ENCODE assay signal across 23 cellular contexts in genomic region chr12:1827806-1828805, GRCh38. TPM values are rescaled to one million over a fixed set of nuclear protein-coding genes. Genes with fewer than 3 reads are reported as not detected.
"Had no signal": no experiment of that assay in that cellular context is flagged by ENCODE, and none has a peak within 500 bp of the region (broad histone marks: within the 10 kb centered on the region; RNA-seq: fewer than 3 reads in every experiment).

No MANE protein-coding gene starts in this region.

- H3K36me3 ChIP-seq: cardiac muscle cell, neutrophil, pancreas, thoracic aorta had no signal

- H3K27ac ChIP-seq: cardiac muscle cell, neutrophil, pancreas, thoracic aorta had no signal

- H3K27me3 ChIP-seq: pancreas had no signal

- ATAC-seq: activated CD4-positive, CD25-positive, alpha-beta regulatory T cell treated with anti-CD3 and anti-CD28 coated beads, Interleukin-2, amount 50 U/mL, for 24 hours; activated T-cell treated with anti-CD3 and anti-CD28 coated beads, Interleukin-2, amount 50 U/mL, for 4 hours; left ventricle myocardium superior; naive thymus-derived CD4-positive, alpha-beta T cell; pancreas; SK-N-SH treated with all-trans-retinoic acid at 6 μM for 48 hours had no signal

- DNase-seq: activated CD4-positive, alpha-beta T cell treated with anti-CD3 and anti-CD28 coated beads, Interleukin-2, amount 10 ng/mL, durations not matched to agents 7 days and 5 days; activated CD8-positive, alpha-beta memory T cell treated with anti-CD3 and anti-CD28 coated beads, Interleukin-2, amount 50 U/mL, for 4 hours; activated naive CD4-positive, alpha-beta T cell treated with anti-CD3 and anti-CD28 coated beads, Interleukin-2, amount 10 ng/mL, durations not matched to agents 7 days and 5 days; activated T-cell treated with anti-CD3 and anti-CD28 coated beads, Interleukin-2, amount 50 U/mL, for 4 hours; left ventricle myocardium superior; mesenchymal stem cell; naive thymus-derived CD4-positive, alpha-beta T cell; stimulated activated naive B cell treated with anti-CD40 and anti-IgM and Interleukin-4, amounts not matched to agents 10 μg/mL and 1 μg/mL and 100 μg/mL, for 72 hours; T-helper 1 cell; T-helper 9 cell had no signal

- H3K36me3 Mint-ChIP-seq: activated naive CD4-positive, alpha-beta T cell treated with anti-CD3 and anti-CD28 coated beads, Interleukin-2, amount 10 ng/mL, durations not matched to agents 7 days and 5 days; naive thymus-derived CD4-positive, alpha-beta T cell; stimulated activated naive B cell treated with anti-CD40 and anti-IgM and Interleukin-4, amounts not matched to agents 10 μg/mL and 1 μg/mL and 100 μg/mL, for 72 hours had no signal

- H3K4me1 Mint-ChIP-seq: activated CD4-positive, alpha-beta T cell treated with anti-CD3 and anti-CD28 coated beads, Interleukin-2, amount 10 ng/mL, durations not matched to agents 7 days and 5 days; activated naive CD4-positive, alpha-beta T cell treated with anti-CD3 and anti-CD28 coated beads, Interleukin-2, amount 10 ng/mL, durations not matched to agents 7 days and 5 days had no signal

- H3K9me3 ChIP-seq: neutrophil, pancreas, thoracic aorta had no signal

- FAIRE-seq: endometrium, frontal cortex, keratinocyte, pancreas had no signal

- H3K9me3 Mint-ChIP-seq: activated CD4-positive, alpha-beta T cell treated with anti-CD3 and anti-CD28 coated beads, Interleukin-2, amount 10 ng/mL, durations not matched to agents 7 days and 5 days; activated naive CD4-positive, alpha-beta T cell treated with anti-CD3 and anti-CD28 coated beads, Interleukin-2, amount 10 ng/mL, durations not matched to agents 7 days and 5 days; activated T-cell treated with anti-CD3 and anti-CD28 coated beads, Interleukin-2, amount 50 U/mL, for 4 hours; naive thymus-derived CD4-positive, alpha-beta T cell; stimulated activated naive B cell treated with anti-CD40 and anti-IgM and Interleukin-4, amounts not matched to agents 10 μg/mL and 1 μg/mL and 100 μg/mL, for 72 hours had no signal

- H3K4me3 Mint-ChIP-seq: activated CD4-positive, alpha-beta T cell treated with anti-CD3 and anti-CD28 coated beads, Interleukin-2, amount 10 ng/mL, durations not matched to agents 7 days and 5 days; activated naive CD4-positive, alpha-beta T cell treated with anti-CD3 and anti-CD28 coated beads, Interleukin-2, amount 10 ng/mL, durations not matched to agents 7 days and 5 days; activated T-cell treated with anti-CD3 and anti-CD28 coated beads, Interleukin-2, amount 50 U/mL, for 4 hours; stimulated activated naive B cell treated with anti-CD40 and anti-IgM and Interleukin-4, amounts not matched to agents 10 μg/mL and 1 μg/mL and 100 μg/mL, for 72 hours had no signal

- H3K4me3 ChIP-seq: cardiac muscle cell, pancreas, thoracic aorta had no signal

- H3K27ac Mint-ChIP-seq: activated CD4-positive, alpha-beta T cell treated with anti-CD3 and anti-CD28 coated beads, Interleukin-2, amount 10 ng/mL, durations not matched to agents 7 days and 5 days; naive thymus-derived CD4-positive, alpha-beta T cell; stimulated activated naive B cell treated with anti-CD40 and anti-IgM and Interleukin-4, amounts not matched to agents 10 μg/mL and 1 μg/mL and 100 μg/mL, for 72 hours had no signal

RNA-seq across cellular contexts. Expression of gene LRTM2, which starts 7.7 kb away (rescaled TPM):
- total RNA-seq: activated CD4-positive, alpha-beta T cell treated with anti-CD3 and anti-CD28 coated beads, Interleukin-2, amount 10 ng/mL, durations not matched to agents 7 days and 5 days; cardiac muscle cell; left ventricle myocardium superior; mucosa of gallbladder; pancreas; thoracic aorta; urinary bladder had no signal
- polyA plus RNA-seq: adipose tissue; cardiac muscle cell; esophagus; keratinocyte; naive thymus-derived CD4-positive, alpha-beta T cell; pancreas; urinary bladder had no signal
